ENCODE assay signal across 12 cellular contexts in genomic region chr6:146361367-146361924, GRCh38.
DNase-seq lines count a peak whose midpoint lies in the region; ATAC-seq and TF ChIP-seq lines count a peak whose summit lies in the region.
"Had no signal": no experiment of that assay in that cellular context is flagged by ENCODE, and none has a peak within 500 bp of the region (broad histone marks: within the 10 kb centered on the region; RNA-seq: fewer than 3 reads in every experiment).

No MANE protein-coding gene starts in this region.

- peak in 2 of 4 donors; percentile 54 to 66 for ATAC-seq in heart left ventricle
- no peak for ATAC-seq in Right ventricle myocardium inferior
- ATAC-seq: esophagus mucosa had no signal

- H3K27me3 ChIP-seq in heart left ventricle, result no peaks in the 10 kb centered on the region
- H3K27me3 ChIP-seq in adipocyte (replicated peaks; ENCODE audit: control insufficient read depth, insufficient read depth, low read length), result no peaks in the 10 kb centered on the region
- H3K27me3 ChIP-seq: spleen had no signal

- DNase-seq in heart left ventricle (peak in 4 of 5 donors; percentile 27 to 49 (median 41)), Right ventricle myocardium inferior (ENCODE audit: missing footprints) (no peak), adipocyte (ENCODE audit: low read depth) (peak; percentile 30), foreskin fibroblast (peak; percentile 64 to 82), amniotic stem cell (lab: John Stamatoyannopoulos, UW) (no peak), mucosa of gallbladder (ENCODE audit: low spot score) (no peak), NK-92 (lab: John Stamatoyannopoulos, UW; ENCODE audit: unreplicated experiment) (no peak)
- DNase-seq in activated CD4-positive, CD25-positive, alpha-beta regulatory T cell (lab: John Stamatoyannopoulos, UW), result no peak
- DNase-seq: activated CD4-positive, alpha-beta T cell treated with anti-CD3 and anti-CD28 coated beads, Interleukin-2, amount 10 ng/mL, durations not matched to agents 7 days and 5 days; naive B cell; spleen had no signal

- intact Hi-C loops in heart left ventricle (cut with DNase I) (no loop called here), Right ventricle myocardium inferior (cut with DNase I) (no loop called here)

- no peak overlapping the region for H3K4me3 ChIP-seq in heart left ventricle
- no peak overlapping the region for H3K4me3 ChIP-seq in adipocyte (ENCODE audit: low read length)
- H3K4me3 ChIP-seq in foreskin fibroblast (ENCODE audit: low read depth in 1 of 2, low read length in 2 of 2), result no peak overlapping the region
- H3K4me3 ChIP-seq: spleen had no signal

- H3K36me3 ChIP-seq in heart left ventricle (no peaks in the 10 kb centered on the region), adipocyte (ENCODE audit: control insufficient read depth, insufficient read depth, low read length, severe bottlenecking) (no peaks in the 10 kb centered on the region)
- H3K36me3 ChIP-seq: spleen had no signal

- H3K4me1 ChIP-seq in heart left ventricle (peaks cover 0 to 39% (median 8%) of the 10 kb centered on the region in 12 donors), adipocyte (ENCODE audit: control insufficient read depth, insufficient read depth, low read length) (peaks cover 35% of the 10 kb centered on the region)

- no peak overlapping the region for H3K9ac ChIP-seq in adipocyte (ENCODE audit: low read length)

- WGBS in heart left ventricle, 4 donors, result 9 to 19% (median 10%) methylated on average over 2 of the region's 2 CpGs

- TF ChIP-seq CTCF in heart left ventricle (IDR thresholded peaks at IDR 0.05) (no peak), foreskin fibroblast (IDR thresholded peaks at IDR 0.05; ENCODE audit: low read depth, low read length) (no peak)

- H3K9me3 ChIP-seq in heart left ventricle, result no peaks in the 10 kb centered on the region
- H3K9me3 ChIP-seq in adipocyte (ENCODE audit: control insufficient read depth, low read length), result no peaks in the 10 kb centered on the region
- H3K9me3 ChIP-seq: spleen had no signal

- no peak overlapping the region for H3K27ac ChIP-seq in heart left ventricle
- H3K27ac ChIP-seq: spleen had no signal

- no peak for TF ChIP-seq POLR2A in heart left ventricle (IDR thresholded peaks at IDR 0.05)

Comparison
In these comparisons a context has a peak if more than half of its experiments do, and no peak if none do; other contexts are left out.
1. DNase-seq: peak in heart left ventricle (4 of 5), adipocyte (single experiment) and foreskin fibroblast (2 of 2); none in Right ventricle myocardium inferior (single experiment), activated CD4-positive, CD25-positive, alpha-beta regulatory T cell (0 of 4), amniotic stem cell (single experiment), mucosa of gallbladder (single experiment) and NK-92 (single experiment).